In the genomic region with DNA sequence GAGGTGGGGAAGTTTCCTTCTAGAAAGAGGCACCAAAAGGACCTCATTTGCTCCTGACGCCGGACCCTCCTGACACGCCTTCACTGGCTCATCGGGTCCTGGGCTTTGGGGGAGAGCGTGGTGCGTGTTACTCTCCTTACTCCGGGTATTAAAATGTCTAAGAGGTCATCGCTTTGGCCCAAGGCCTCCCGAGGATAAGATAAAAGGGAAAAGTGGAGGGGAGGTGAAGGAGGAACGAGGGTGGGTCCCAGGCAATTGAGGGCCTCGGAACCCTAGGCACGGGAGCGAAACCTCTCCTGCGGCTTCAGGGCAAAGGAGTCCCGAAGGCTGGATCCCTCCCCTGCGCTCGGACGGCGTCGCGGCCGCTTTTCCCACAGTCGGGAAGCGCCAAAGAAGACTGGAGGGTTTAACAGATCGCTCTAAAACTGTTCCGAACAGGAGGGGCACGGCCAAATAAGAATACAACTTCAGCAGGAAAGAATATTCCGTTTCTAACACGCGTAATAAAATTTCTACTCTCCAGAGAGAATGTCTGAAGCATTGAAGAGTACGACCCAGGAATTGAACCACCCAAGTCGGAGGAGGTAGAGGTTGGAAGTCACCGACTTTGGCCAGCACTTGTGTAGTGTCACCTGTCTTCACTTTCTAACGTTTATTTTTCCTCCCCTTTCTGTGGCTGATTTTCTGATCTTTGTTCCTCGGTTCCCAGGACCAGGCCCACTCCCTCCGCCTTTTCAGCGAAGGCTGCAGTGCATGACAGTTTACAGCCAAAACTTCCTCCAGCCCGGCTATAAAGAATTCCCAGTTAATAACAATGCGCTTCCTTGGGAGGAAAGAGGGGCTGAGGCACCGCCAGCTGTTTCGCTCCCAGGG, we compare ENCODE assay signal across 1 cellular context.
TF ChIP-seq lines count a peak whose summit lies in the region.

No MANE protein-coding gene starts in this region.

TF ChIP-seq in H1, 55 proteins besides CTCF, POLR2A, EP300 and RAD21:
- no peak for TF ChIP-seq BCL11A (IDR thresholded peaks at IDR 0.05; ENCODE audit: low read depth in 2 of 2, low read length in 2 of 2)
- TF ChIP-seq POLR2AphosphoS5 (IDR thresholded peaks at IDR 0.05; ENCODE audit: low read depth, low read length), result no peak
- TF ChIP-seq SUZ12 (IDR thresholded peaks at IDR 0.05; ENCODE audit: low read length), result peak; percentile 95
- peak; percentile 90 for TF ChIP-seq RNF2 (IDR thresholded peaks at IDR 0.05; ENCODE audit: borderline replicate concordance, low read depth, low read length, missing control alignments, poor library complexity, severe bottlenecking)
- TF ChIP-seq TCF12 (IDR thresholded peaks at IDR 0.05; ENCODE audit: low read depth, low read length), result 0 out of 2 replicates have a peak, but pooled peaks have one; percentile 14
- TF ChIP-seq EZH2 (IDR thresholded peaks at IDR 0.05; ENCODE audit: low read depth, low read length, severe bottlenecking), result peak; percentile 97
- TF ChIP-seq CBX8 (IDR thresholded peaks at IDR 0.05; ENCODE audit: borderline replicate concordance, low read depth, low read length), result peak; percentile 89; the same call in 1 of the 2 replicates
- TF ChIP-seq KDM4A (IDR thresholded peaks at IDR 0.05; ENCODE audit: low read depth, low read length, severe bottlenecking), result no peak
- no peak for TF ChIP-seq CHD2 (IDR thresholded peaks at IDR 0.05; ENCODE audit: low read length)
- TF ChIP-seq HDAC2 (IDR thresholded peaks at IDR 0.05; ENCODE audit: borderline replicate concordance in 1 of 2, low read depth in 2 of 2, low read length in 2 of 2), result 0 out of 4 replicates have a peak, but pooled peaks of 1 of the 2 experiments have one; percentile 15
